ENCODE assay signal across 34 cellular contexts in the genomic region with DNA sequence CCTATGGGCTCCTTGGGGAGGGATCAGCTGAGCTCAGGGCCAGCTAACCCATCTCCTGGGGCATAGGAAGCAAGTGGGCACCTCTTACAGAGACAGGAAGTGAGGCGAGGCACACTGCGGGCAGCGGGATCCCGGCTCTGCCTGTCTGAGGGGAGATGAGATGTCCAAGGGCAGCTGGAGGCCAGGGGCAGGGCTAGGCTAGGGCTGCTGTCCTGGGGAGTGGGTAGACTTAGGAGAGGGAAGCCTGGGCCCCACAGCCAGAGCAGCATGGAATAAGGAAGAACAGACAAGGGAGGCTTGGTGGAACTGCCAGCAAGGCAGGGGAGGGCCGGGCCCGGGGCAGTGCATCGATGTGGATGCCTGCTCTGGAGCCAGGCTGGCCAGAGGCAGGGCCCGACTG.
A peak's percentile ranks its signal among the peaks of the same experiment; 100 is the strongest.
DNase-seq lines count a peak whose midpoint lies in the region; ATAC-seq and TF ChIP-seq lines count a peak whose summit lies in the region.
"Had no signal": no experiment of that assay in that cellular context is flagged by ENCODE, and none has a peak within 500 bp of the region (broad histone marks: within the 10 kb centered on the region; RNA-seq: fewer than 3 reads in every experiment).

No MANE protein-coding gene starts in this region.

- peak; percentile 23 for DNase-seq in activated T-cell treated with anti-CD3 and anti-CD28 coated beads, Interleukin-2, amount 50 U/mL, for 24 hours
- no peak for DNase-seq in activated T-cell treated with anti-CD3 and anti-CD28 coated beads, Interleukin-2, amount 50 U/mL, for 1 hour
- DNase-seq in CD4-positive, alpha-beta T cell = no peak
- DNase-seq in islet precursor cell (peak; percentile 50), posterior vena cava (ENCODE audit: low spot score) (peak; percentile 62), HPDE6-E6E7 (ENCODE audit: extremely low spot score) (no peak), GM13977 (ENCODE audit: low spot score) (no peak), MCF 10A (ENCODE audit: unreplicated experiment) (no peak)
- DNase-seq: 8988T; activated CD4-positive, CD25-positive, alpha-beta regulatory T cell; activated CD8-positive, alpha-beta memory T cell treated with anti-CD3 and anti-CD28 coated beads, Interleukin-2, amount 10 ng/mL, durations not matched to agents 7 days and 5 days; activated T-cell treated with anti-CD3 and anti-CD28 coated beads, Interleukin-2, amount 50 U/mL, for 72 hours; anterior cingulate cortex; DND-41; GF-D8; HCEC 1CT; hippocampal formation; IMR-90; left colon; mesendoderm; MV-4-11; NCI-H1436; NCI-H345; NCI-H69; nucleus accumbens; PC-3; psoas muscle; Right ventricle myocardium superior; stimulated activated CD4-positive, alpha-beta T cell treated with anti-CD3 and anti-CD28 coated beads, Interleukin-4, amount 100 ng/mL, for 24 hours; substantia nigra; trophoblast cell had no signal

- intact Hi-C loops in CD4-positive, alpha-beta T cell (cut with DNase I, micrococcal nuclease) = no loop called here
- intact Hi-C loops in posterior vena cava (cut with DNase I) = no loop called here
- intact Hi-C loops in MCF 10A (cut with micrococcal nuclease) = no loop called here

- H3K27me3 ChIP-seq in CD4-positive, alpha-beta T cell (ENCODE audit: control insufficient read depth, insufficient read depth, low read length) = no peaks in the 10 kb centered on the region

- no peaks in the 10 kb centered on the region for H3K9me3 Mint-ChIP-seq in activated T-cell treated with anti-CD3 and anti-CD28 coated beads, Interleukin-2, amount 50 U/mL, for 24 hours
- peaks cover 2% of the 10 kb centered on the region for H3K9me3 Mint-ChIP-seq in CD4-positive, alpha-beta T cell
- H3K9me3 Mint-ChIP-seq in MCF 10A (ENCODE audit: unreplicated experiment) = no peaks in the 10 kb centered on the region
- H3K9me3 Mint-ChIP-seq: activated naive CD4-positive, alpha-beta T cell treated with anti-CD3 and anti-CD28 coated beads, Interleukin-2, amount 50 U/mL, for 72 hours; activated T-cell treated with anti-CD3 and anti-CD28 coated beads, Interleukin-2, amount 50 U/mL, for 72 hours; T-helper 1 cell treated with Interleukin-12 subunit alpha and Interleukin-12 subunit beta and Interleukin-4 antibody, amounts not matched to agents 30 μg/mL and 1 μg/mL, for 36 hours had no signal

- peaks cover 13% of the 10 kb centered on the region for H3K36me3 Mint-ChIP-seq in activated T-cell treated with anti-CD3 and anti-CD28 coated beads, Interleukin-2, amount 50 U/mL, for 24 hours (ENCODE audit: low read depth)
- peaks cover 20% of the 10 kb centered on the region for H3K36me3 Mint-ChIP-seq in CD4-positive, alpha-beta T cell (ENCODE audit: low read depth)
- H3K36me3 Mint-ChIP-seq in MCF 10A (ENCODE audit: insufficient read depth, unreplicated experiment) = peaks cover 43% of the 10 kb centered on the region
- H3K36me3 Mint-ChIP-seq: activated naive CD4-positive, alpha-beta T cell treated with anti-CD3 and anti-CD28 coated beads, Interleukin-2, amount 50 U/mL, for 72 hours had no signal

- in situ Hi-C loops in GM13977 (cut with MboI; ENCODE audit: low pct_unique_long_range_greater_than_20kb, low sequenced_read_pairs, unreplicated experiment) = loop anchor here (10.0 to 25.0 kb wide), 2 partner anchors 127 to 255 kb away; a partner anchor contains a TSS

- no peaks in the 10 kb centered on the region for H3K27me3 Mint-ChIP-seq in activated T-cell treated with anti-CD3 and anti-CD28 coated beads, Interleukin-2, amount 50 U/mL, for 24 hours
- no peaks in the 10 kb centered on the region for H3K27me3 Mint-ChIP-seq in CD4-positive, alpha-beta T cell
- no peaks in the 10 kb centered on the region for H3K27me3 Mint-ChIP-seq in MCF 10A (ENCODE audit: insufficient read depth, unreplicated experiment)
- H3K27me3 Mint-ChIP-seq: activated CD8-positive, alpha-beta memory T cell treated with anti-CD3 and anti-CD28 coated beads, Interleukin-2, amount 10 ng/mL, durations not matched to agents 7 days and 5 days had no signal

- POLR2A ChIA-PET in CD4-positive, alpha-beta T cell (lab: Charles Lee) = no interaction called here
- POLR2A ChIA-PET in MCF 10A (lab: Yijun Ruan, JAX) = no interaction called here

- H3K4me1 Mint-ChIP-seq in activated T-cell treated with anti-CD3 and anti-CD28 coated beads, Interleukin-2, amount 50 U/mL, for 24 hours (ENCODE audit: low read depth) = peaks cover 20% of the 10 kb centered on the region
- H3K4me1 Mint-ChIP-seq in CD4-positive, alpha-beta T cell (ENCODE audit: low read depth) = peaks cover 35% of the 10 kb centered on the region
- no peaks in the 10 kb centered on the region for H3K4me1 Mint-ChIP-seq in MCF 10A (ENCODE audit: insufficient read depth, unreplicated experiment)

- H3K27ac ChIP-seq in CD4-positive, alpha-beta T cell (ENCODE audit: low read depth, low read length) = no peak overlapping the region
- H3K27ac ChIP-seq: psoas muscle had no signal

- H3K27ac Mint-ChIP-seq in activated T-cell treated with anti-CD3 and anti-CD28 coated beads, Interleukin-2, amount 50 U/mL, for 24 hours = no peak overlapping the region
- peak overlapping the region; percentile 15 for H3K27ac Mint-ChIP-seq in CD4-positive, alpha-beta T cell
- no peak overlapping the region for H3K27ac Mint-ChIP-seq in MCF 10A (ENCODE audit: low read depth, unreplicated experiment)
- H3K27ac Mint-ChIP-seq: activated CD8-positive, alpha-beta memory T cell treated with anti-CD3 and anti-CD28 coated beads, Interleukin-2, amount 10 ng/mL, durations not matched to agents 7 days and 5 days; activated T-cell treated with anti-CD3 and anti-CD28 coated beads, Interleukin-2, amount 50 U/mL, for 72 hours; T-helper 1 cell treated with Interleukin-12 subunit alpha and Interleukin-12 subunit beta and Interleukin-4 antibody, amounts not matched to agents 30 μg/mL and 1 μg/mL, for 36 hours had no signal

- no peak for TF ChIP-seq CTCF in CD4-positive, alpha-beta T cell (IDR thresholded peaks at IDR 0.05)
- no peak for TF ChIP-seq CTCF in GM13977 (IDR thresholded peaks at IDR 0.05; ENCODE audit: extremely low read depth, insufficient read depth, missing control alignments)
- TF ChIP-seq CTCF in MCF 10A (IDR thresholded peaks at IDR 0.05; ENCODE audit: unreplicated experiment) = no peak

- BruUV-seq in MCF 10A (replicated peaks; lab: Mats Ljungman, UMichigan) = no TSS peak

- CTCF ChIA-PET in CD4-positive, alpha-beta T cell (lab: Charles Lee) = no interaction called here
- CTCF ChIA-PET in MCF 10A (lab: Yijun Ruan, JAX) = interaction anchor here (1.0 to 3.0 kb wide), 6 partner anchors 11 to 129 kb away, joined by 3 to 20 read pairs (median 6); no protein-coding TSS in a partner anchor

- no peak for ATAC-seq in CD4-positive, alpha-beta T cell (ENCODE audit: poor library complexity)
- ATAC-seq: activated CD8-positive, alpha-beta memory T cell treated with anti-CD3 and anti-CD28 coated beads, Interleukin-2, amount 10 ng/mL, durations not matched to agents 7 days and 5 days; activated naive CD4-positive, alpha-beta T cell treated with anti-CD3 and anti-CD28 coated beads, Interleukin-2, amount 50 U/mL, for 72 hours; activated T-cell treated with anti-CD3 and anti-CD28 coated beads, Interleukin-2, amount 50 U/mL, for 72 hours; left colon; PC-3; psoas muscle; SK-N-SH treated with all-trans-retinoic acid at 6 μM for 48 hours had no signal

- no peak overlapping the region for H3K4me3 Mint-ChIP-seq in activated T-cell treated with anti-CD3 and anti-CD28 coated beads, Interleukin-2, amount 50 U/mL, for 24 hours
- no peak overlapping the region for H3K4me3 Mint-ChIP-seq in CD4-positive, alpha-beta T cell
- H3K4me3 Mint-ChIP-seq in MCF 10A (ENCODE audit: unreplicated experiment) = no peak overlapping the region
- H3K4me3 Mint-ChIP-seq: activated CD8-positive, alpha-beta memory T cell treated with anti-CD3 and anti-CD28 coated beads, Interleukin-2, amount 10 ng/mL, durations not matched to agents 7 days and 5 days; activated T-cell treated with anti-CD3 and anti-CD28 coated beads, Interleukin-2, amount 50 U/mL, for 72 hours; T-helper 1 cell treated with Interleukin-12 subunit alpha and Interleukin-12 subunit beta and Interleukin-4 antibody, amounts not matched to agents 30 μg/mL and 1 μg/mL, for 36 hours had no signal

- H3K9me3 ChIP-seq in CD4-positive, alpha-beta T cell (ENCODE audit: control insufficient read depth, low read length) = no peaks in the 10 kb centered on the region
- H3K9me3 ChIP-seq: psoas muscle had no signal

Comparison
In these comparisons a context has a peak if more than half of its experiments do, and no peak if none do; other contexts are left out.
1. DNase-seq: peak in activated T-cell treated with anti-CD3 and anti-CD28 coated beads, Interleukin-2, amount 50 U/mL, for 24 hours (single experiment), islet precursor cell (single experiment) and posterior vena cava (single experiment); none in activated T-cell treated with anti-CD3 and anti-CD28 coated beads, Interleukin-2, amount 50 U/mL, for 1 hour (single experiment), CD4-positive, alpha-beta T cell (0 of 10), HPDE6-E6E7 (single experiment), GM13977 (single experiment) and MCF 10A (single experiment).